18 cellular contexts compared by ENCODE assay signal in genomic region chr5:126965487-126965886, GRCh38.
A peak's percentile ranks its signal among the peaks of the same experiment; 100 is the strongest.
DNase-seq lines count a peak whose midpoint lies in the region; ATAC-seq, FAIRE-seq and TF ChIP-seq lines count a peak whose summit lies in the region.
"Had no signal": no experiment of that assay in that cellular context is flagged by ENCODE, and none has a peak within 500 bp of the region (broad histone marks: within the 10 kb centered on the region; RNA-seq: fewer than 3 reads in every experiment).

No MANE protein-coding gene starts in this region.

- intact Hi-C loops in GM12878 (cut with micrococcal nuclease; ENCODE audit: unreplicated experiment) = loop anchor here (2.0 kb wide), 1 partner anchor 47 kb away; no protein-coding TSS in a partner anchor

- no peak for TF ChIP-seq CTCF in GM12878 (IDR thresholded peaks at IDR 0.05 in 2 of 3, conservative IDR thresholded peaks at IDR 0.05 in 1 of 3; ENCODE audit: control insufficient read depth in 2 of 3, extremely low read depth in 1 of 3, insufficient read depth in 1 of 3, low read depth in 3 of 3, low read length in 3 of 3)

- H3K4me1 Mint-ChIP-seq in stimulated activated memory B cell treated with anti-CD40 and anti-IgM and Interleukin-4, amounts not matched to agents 10 μg/mL and 1 μg/mL and 100 μg/mL, for 72 hours = peaks cover 67% of the 10 kb centered on the region
- H3K4me1 Mint-ChIP-seq: neural crest cell had no signal

- no peak overlapping the region for H3K27ac ChIP-seq in GM12878 (ENCODE audit: control insufficient read depth, insufficient read depth)
- H3K27ac ChIP-seq: stomach had no signal

- peaks cover 6% of the 10 kb centered on the region for H3K36me3 Mint-ChIP-seq in stimulated activated memory B cell treated with anti-CD40 and anti-IgM and Interleukin-4, amounts not matched to agents 10 μg/mL and 1 μg/mL and 100 μg/mL, for 72 hours
- H3K36me3 Mint-ChIP-seq: type B pancreatic cell had no signal

- RAD21 ChIA-PET in GM12878 (lab: Charles Lee; ENCODE audit: unreplicated experiment) = interaction anchor here (0.6 to 11.5 kb wide), 8 partner anchors 10 to 203 kb away, joined by 4 to 102 read pairs (median 4); no protein-coding TSS in a partner anchor

- BruUV-seq in GM12878 (replicated peaks; lab: Mats Ljungman, UMichigan) = no TSS peak

- TF ChIP-seq EP300 in GM12878 (IDR thresholded peaks at IDR 0.05; ENCODE audit: borderline replicate concordance in 1 of 2, control insufficient read depth in 1 of 2, low read depth in 2 of 2, low read length in 2 of 2) = no peak

- no peak overlapping the region for H3K4me3 ChIP-seq in GM12878
- H3K4me3 ChIP-seq: stomach had no signal

- in situ Hi-C loops in GM12878 (cut with MboI) = no loop called here

- no peaks in the 10 kb centered on the region for H4K20me1 ChIP-seq in GM12878 (ENCODE audit: control insufficient read depth, insufficient read depth)

- POLR2A ChIA-PET in GM12878 (lab: Charles Lee) = interaction anchor here (1.1 to 2.0 kb wide), 4 partner anchors 11 to 66 kb away, joined by 3 to 9 read pairs (median 4); no protein-coding TSS in a partner anchor

- ATAC-seq in GM18868 (IDR thresholded peaks at IDR 0.05; ENCODE audit: unreplicated experiment) (peak; percentile 14), HG02981 (IDR thresholded peaks at IDR 0.05; ENCODE audit: unreplicated experiment) (peak; percentile 10), GM12878 (peak; percentile 37), HG02970 (IDR thresholded peaks at IDR 0.05; ENCODE audit: low FRiP score, unreplicated experiment) (no peak), GM18873 (IDR thresholded peaks at IDR 0.05; ENCODE audit: low FRiP score, unreplicated experiment) (no peak), HG02588 (IDR thresholded peaks at IDR 0.05; ENCODE audit: unreplicated experiment) (no peak)
- ATAC-seq in stimulated activated memory B cell treated with anti-CD40 and anti-IgM and Interleukin-4, amounts not matched to agents 10 μg/mL and 1 μg/mL and 100 μg/mL, for 72 hours = peak; percentile 52

- H3K4me3 Mint-ChIP-seq in stimulated activated memory B cell treated with anti-CD40 and anti-IgM and Interleukin-4, amounts not matched to agents 10 μg/mL and 1 μg/mL and 100 μg/mL, for 72 hours = peak overlapping the region; percentile 33
- H3K4me3 Mint-ChIP-seq: activated CD4-positive, alpha-beta T cell treated with anti-CD3 and anti-CD28 coated beads, Interleukin-2, amount 10 ng/mL, durations not matched to agents 7 days and 5 days; neural crest cell; type B pancreatic cell had no signal

- no peak for TF ChIP-seq POLR2A in GM12878 (IDR thresholded peaks at IDR 0.05; ENCODE audit: low read depth, low read length)

- H3K4me2 ChIP-seq in GM12878 (ENCODE audit: control insufficient read depth, insufficient read depth) = no peak overlapping the region

- CTCF ChIA-PET in GM12878 (lab: Yijun Ruan, JAX) = interaction anchor here (0.8 to 1.4 kb wide), 6 partner anchors 9 to 53 kb away, joined by 3 to 4 read pairs (median 4); no protein-coding TSS in a partner anchor

- no peaks in the 10 kb centered on the region for H3K9me3 ChIP-seq in GM12878 (replicated peaks; ENCODE audit: control insufficient read depth, insufficient read depth, low read length)
- H3K9me3 ChIP-seq: stomach had no signal

- SMC1A ChIA-PET in GM12878 (lab: Charles Lee; ENCODE audit: uncharacterized antibody, unreplicated experiment) = interaction anchor here (0.6 to 11.5 kb wide), 15 partner anchors 8 to 117 kb away, joined by 3 to 102 read pairs (median 6); no protein-coding TSS in a partner anchor

- no peaks in the 10 kb centered on the region for H3K9me3 Mint-ChIP-seq in stimulated activated memory B cell treated with anti-CD40 and anti-IgM and Interleukin-4, amounts not matched to agents 10 μg/mL and 1 μg/mL and 100 μg/mL, for 72 hours
- H3K9me3 Mint-ChIP-seq: neural crest cell, type B pancreatic cell had no signal

- no peak overlapping the region for H2AFZ ChIP-seq in GM12878 (ENCODE audit: control insufficient read depth, low read depth, low read length)

- no peaks in the 10 kb centered on the region for H3K79me2 ChIP-seq in GM12878 (ENCODE audit: control insufficient read depth, insufficient read depth, low read length)

- H3K27me3 Mint-ChIP-seq in stimulated activated memory B cell treated with anti-CD40 and anti-IgM and Interleukin-4, amounts not matched to agents 10 μg/mL and 1 μg/mL and 100 μg/mL, for 72 hours = no peaks in the 10 kb centered on the region
- H3K27me3 Mint-ChIP-seq: activated CD4-positive, alpha-beta T cell treated with anti-CD3 and anti-CD28 coated beads, Interleukin-2, amount 10 ng/mL, durations not matched to agents 7 days and 5 days; progenitor cell of endocrine pancreas; type B pancreatic cell had no signal

- H3K36me3 ChIP-seq in GM12878 (ENCODE audit: control insufficient read depth in 2 of 2, insufficient read depth in 2 of 2, low read length in 1 of 2) = no peaks in the 10 kb centered on the region
- H3K36me3 ChIP-seq: stomach had no signal

- no peak for DNase-seq in GM12878 (ENCODE audit: low read depth, low spot score)
- DNase-seq: activated CD4-positive, alpha-beta T cell treated with anti-CD3 and anti-CD28 coated beads, Interleukin-2, amount 10 ng/mL, durations not matched to agents 7 days and 5 days; activated CD8-positive, alpha-beta memory T cell treated with anti-CD3 and anti-CD28 coated beads, Interleukin-2, amount 50 U/mL, for 4 hours; activated effector memory CD4-positive, alpha-beta T cell treated with anti-CD3 and anti-CD28 coated beads, Interleukin-2, amount 50 U/mL, for 16 hours; left colon; Right ventricle myocardium superior; stimulated activated CD4-positive, alpha-beta T cell treated with anti-CD3 and anti-CD28 coated beads, Interleukin-2, amount 100 ng/mL, for 24 hours; stomach had no signal

- H3K9ac ChIP-seq in GM12878 (ENCODE audit: control insufficient read depth, insufficient read depth, low read length) = no peak overlapping the region

- peak overlapping the region; percentile 41 for H3K27ac Mint-ChIP-seq in stimulated activated memory B cell treated with anti-CD40 and anti-IgM and Interleukin-4, amounts not matched to agents 10 μg/mL and 1 μg/mL and 100 μg/mL, for 72 hours
- H3K27ac Mint-ChIP-seq: activated CD4-positive, alpha-beta T cell treated with anti-CD3 and anti-CD28 coated beads, Interleukin-2, amount 10 ng/mL, durations not matched to agents 7 days and 5 days; progenitor cell of endocrine pancreas; type B pancreatic cell had no signal

- FAIRE-seq in GM12878 (lab: Jason Lieb, UNC) = no peak
- FAIRE-seq: TTC549 had no signal

- H3K27me3 ChIP-seq in GM12878 (replicated peaks in 1 of 2; ENCODE audit: control insufficient read depth in 2 of 2, insufficient read depth in 2 of 2, low read length in 1 of 2) = no peaks in the 10 kb centered on the region
- H3K27me3 ChIP-seq: stomach had no signal

- peaks cover 15% of the 10 kb centered on the region for H3K4me1 ChIP-seq in GM12878 (ENCODE audit: control insufficient read depth, insufficient read depth, low read length)

- TF ChIP-seq RAD21 in GM12878 (IDR thresholded peaks at IDR 0.05; ENCODE audit: insufficient read depth, low read depth, low read length) = no peak

TF ChIP-seq in GM12878, 131 proteins besides CTCF, POLR2A, EP300 and RAD21:
- TF ChIP-seq IKZF1 (conservative IDR thresholded peaks at IDR 0.05) (peak; percentile 5; the same call in 1 of the 2 replicates), CHD1 (IDR thresholded peaks at IDR 0.05; ENCODE audit: low read depth, low read length) (no peak), ZBTB33 (IDR thresholded peaks at IDR 0.05) (no peak), IKZF2 (IDR thresholded peaks at IDR 0.05) (0 out of 4 replicates have a peak, but pooled peaks of 1 of the 2 experiments have one; percentile 4)

Comparison
In these comparisons a context has a peak if more than half of its experiments do, and no peak if none do; other contexts are left out.
1. ATAC-seq: peak in GM18868 (single experiment), HG02981 (single experiment), GM12878 (single experiment) and stimulated activated memory B cell treated with anti-CD40 and anti-IgM and Interleukin-4, amounts not matched to agents 10 μg/mL and 1 μg/mL and 100 μg/mL, for 72 hours (single experiment); none in HG02970 (single experiment), GM18873 (single experiment) and HG02588 (single experiment).